In genomic region chr3:72234394-72234793, GRCh38 we compare ENCODE assay signal across 14 cellular contexts.
DNase-seq lines count a peak whose midpoint lies in the region; ATAC-seq and TF ChIP-seq lines count a peak whose summit lies in the region.
"Had no signal": no experiment of that assay in that cellular context is flagged by ENCODE, and none has a peak within 500 bp of the region (broad histone marks: within the 10 kb centered on the region; RNA-seq: fewer than 3 reads in every experiment).

No MANE protein-coding gene starts in this region.

- H3K4me3 Mint-ChIP-seq in nephron, result no peak overlapping the region
- H3K4me3 Mint-ChIP-seq: activated B cell treated with CpG ODN at 0.5 μM for 24 hours had no signal

- no peak for TF ChIP-seq CTCF in AG04450 (IDR thresholded peaks at IDR 0.05; ENCODE audit: low read depth, low read length)
- no peak for TF ChIP-seq CTCF in RWPE1 (conservative IDR thresholded peaks at IDR 0.05; ENCODE audit: low read depth)
- TF ChIP-seq CTCF in fibroblast of pulmonary artery (IDR thresholded peaks at IDR 0.05; ENCODE audit: low read length, missing control alignments), result no peak
- TF ChIP-seq CTCF in nephron (IDR thresholded peaks at IDR 0.05; ENCODE audit: unreplicated experiment in 3 of 3), result no peak

- peak overlapping the region in 2 of 3 experiments; percentile 19 to 59 for H3K27ac Mint-ChIP-seq in nephron
- H3K27ac Mint-ChIP-seq: activated B cell treated with CpG ODN at 0.5 μM for 24 hours had no signal

- POLR2A ChIA-PET in AG04450 (lab: Yijun Ruan, JAX), result no interaction called here
- POLR2A ChIA-PET in RWPE1 (lab: Yijun Ruan, JAX; ENCODE audit: low non-redundant PET), result no interaction called here

- peaks cover 32% of the 10 kb centered on the region for H3K27me3 ChIP-seq in AG04450 (ENCODE audit: control insufficient read depth, insufficient read depth, low read length)

- H3K9me3 ChIP-seq in AG04450 (ENCODE audit: control insufficient read depth, insufficient read depth, low read length), result no peaks in the 10 kb centered on the region

- H3K4me3 ChIP-seq in AG04450 (ENCODE audit: low read depth, low read length) (no peak overlapping the region), fibroblast of pulmonary artery (replicated peaks; ENCODE audit: low read depth, low read length) (no peak overlapping the region)

- H3K27ac ChIP-seq in AG04450 (ENCODE audit: low read depth, low read length) (no peak overlapping the region), RWPE1 (no peak overlapping the region)

- no peaks in the 10 kb centered on the region for H3K36me3 Mint-ChIP-seq in nephron (ENCODE audit: low read depth)

- peaks cover 20% of the 10 kb centered on the region for H3K27me3 Mint-ChIP-seq in nephron (ENCODE audit: low read depth)

- no peaks in the 10 kb centered on the region for H3K9me3 Mint-ChIP-seq in nephron
- H3K9me3 Mint-ChIP-seq: activated B cell treated with CpG ODN at 0.5 μM for 24 hours had no signal

- H3K4me1 Mint-ChIP-seq in nephron, result peaks cover 40% of the 10 kb centered on the region

- ATAC-seq in GM21737 (IDR thresholded peaks at IDR 0.05; ENCODE audit: unreplicated experiment), result no peak

- DNase-seq in AG04450 (ENCODE audit: low read depth, low spot score) (peak; percentile 30), RWPE1 (ENCODE audit: low spot score) (peak; percentile 10), fibroblast of pulmonary artery (ENCODE audit: low read depth) (peak; percentile 87), GM19238 (ENCODE audit: insufficient read length, low spot score) (no peak), dermis blood vessel endothelial cell (no peak)
- no peak for DNase-seq in activated effector memory CD4-positive, alpha-beta T cell treated with anti-CD3 and anti-CD28 coated beads, Interleukin-2, amount 50 U/mL, for 16 hours
- DNase-seq: activated B cell treated with CpG ODN at 0.5 μM for 24 hours; activated T-cell treated with anti-CD3 and anti-CD28 coated beads, Interleukin-2, amount 50 U/mL, for 1 hour; erythroblast; NCI-H1092; NCI-H510A; SIG-M5 had no signal

- CTCF ChIA-PET in AG04450 (lab: Charles Lee), result no interaction called here
- CTCF ChIA-PET in RWPE1 (lab: Yijun Ruan, JAX), result no interaction called here

Comparison
In these comparisons a context has a peak if more than half of its experiments do, and no peak if none do; other contexts are left out.
1. DNase-seq: peak in AG04450 (single experiment), RWPE1 (single experiment) and fibroblast of pulmonary artery (single experiment); none in activated effector memory CD4-positive, alpha-beta T cell treated with anti-CD3 and anti-CD28 coated beads, Interleukin-2, amount 50 U/mL, for 16 hours (single experiment), GM19238 (single experiment) and dermis blood vessel endothelial cell (single experiment).